Comparison of ENCODE assay signal across 17 cellular contexts in the genomic region with DNA sequence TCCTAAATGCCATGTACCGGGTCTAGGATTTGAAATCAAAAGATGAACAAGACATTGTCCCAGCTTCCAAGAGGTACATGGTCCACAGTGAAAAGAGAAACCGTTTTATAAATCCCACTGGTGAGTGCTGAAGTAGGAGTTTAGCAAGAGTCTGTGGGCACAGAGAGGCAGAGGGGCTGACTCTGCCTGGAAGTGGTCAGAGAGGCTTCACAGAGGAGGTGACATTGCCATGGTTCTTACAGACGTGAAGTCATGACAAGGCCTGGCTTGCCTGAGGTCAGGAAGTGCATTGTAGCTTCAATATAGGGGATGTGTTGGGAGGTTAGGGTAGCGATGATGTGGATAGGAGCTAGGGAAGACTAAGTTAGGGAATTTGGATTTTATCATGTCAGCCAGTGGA. TPM values are rescaled to one million over a fixed set of nuclear protein-coding genes. Genes with fewer than 3 reads are reported as not detected.
DNase-seq lines count a peak whose midpoint lies in the region; ATAC-seq and TF ChIP-seq lines count a peak whose summit lies in the region.
"Had no signal": no experiment of that assay in that cellular context is flagged by ENCODE, and none has a peak within 500 bp of the region (broad histone marks: within the 10 kb centered on the region; RNA-seq: fewer than 3 reads in every experiment).

No MANE protein-coding gene starts in this region.

- H3K9me3 ChIP-seq in psoas muscle = no peaks in the 10 kb centered on the region
- H3K9me3 ChIP-seq: SK-N-SH had no signal

- H3K27me3 ChIP-seq in psoas muscle (ENCODE audit: insufficient read depth in 3 of 3, low read length in 2 of 3) = no peaks in the 10 kb centered on the region

- H3K4me3 ChIP-seq in psoas muscle = no peak overlapping the region

- H3K36me3 Mint-ChIP-seq in central memory CD8-positive, alpha-beta T cell (ENCODE audit: insufficient read depth) = peaks cover 23% of the 10 kb centered on the region

- DNase-seq in SIG-M5 treated with dmso at 0.1 percent for 504 hours (lab: John Stamatoyannopoulos, UW; ENCODE audit: unreplicated experiment) = peak; percentile 49
- DNase-seq in SIG-M5 (lab: John Stamatoyannopoulos, UW) = no peak
- DNase-seq in MV-4-11 (lab: John Stamatoyannopoulos, UW) = peak; percentile 84
- DNase-seq in central memory CD8-positive, alpha-beta T cell (ENCODE audit: low spot score in 2 of 2) = no peak
- no peak for DNase-seq in psoas muscle
- DNase-seq in NCI-H2029 (lab: John Stamatoyannopoulos, UW) = no peak
- DNase-seq in NCI-H1092 treated with DMSO at 0.1 percent for 48 hours (lab: John Stamatoyannopoulos, UW) = no peak
- DNase-seq in stimulated activated CD4-positive, alpha-beta T cell treated with anti-CD3 and anti-CD28 coated beads, Interleukin-1b, Interleukin-23, amount 100 ng/mL, for 48 hours = no peak
- DNase-seq: 8988T; activated CD8-positive, alpha-beta memory T cell treated with anti-CD3 and anti-CD28 coated beads for 24 hours; DMS79; KG1; SK-N-SH had no signal

- WGBS in psoas muscle, 3 donors = 79 to 89% (median 80%) methylated on average over 4 of the region's 4 CpGs

- no peaks in the 10 kb centered on the region for H3K36me3 ChIP-seq in psoas muscle (ENCODE audit: insufficient read depth in 1 of 2, low read depth in 1 of 2)

- H3K9me3 Mint-ChIP-seq in central memory CD8-positive, alpha-beta T cell = no peaks in the 10 kb centered on the region
- H3K9me3 Mint-ChIP-seq: brain had no signal

- H3K4me1 Mint-ChIP-seq in central memory CD8-positive, alpha-beta T cell = peaks cover 90% of the 10 kb centered on the region

- peak overlapping the region; percentile 65 for H3K4me3 Mint-ChIP-seq in central memory CD8-positive, alpha-beta T cell
- H3K4me3 Mint-ChIP-seq: brain had no signal

- H3K27ac ChIP-seq in psoas muscle = peak overlapping the region; percentile 75
- H3K27ac ChIP-seq: epithelial cell of prostate had no signal

- intact Hi-C loops in psoas muscle (cut with DNase I) = no loop called here

- peak; percentile 52 for ATAC-seq in central memory CD8-positive, alpha-beta T cell (replicated peaks; ENCODE audit: extremely low read depth, poor library complexity, severe bottlenecking)
- ATAC-seq in psoas muscle = peak in 1 of 4 donors; percentile 18
- ATAC-seq: HCT116 had no signal

- no peaks in the 10 kb centered on the region for H3K27me3 Mint-ChIP-seq in central memory CD8-positive, alpha-beta T cell
- H3K27me3 Mint-ChIP-seq: brain had no signal

- peak overlapping the region; percentile 84 for H3K27ac Mint-ChIP-seq in central memory CD8-positive, alpha-beta T cell (ENCODE audit: low read depth)

- TF ChIP-seq CTCF in psoas muscle (IDR thresholded peaks at IDR 0.05) = no peak

- H3K4me1 ChIP-seq in psoas muscle = peaks cover 88% of the 10 kb centered on the region

RNA-seq across cellular contexts. Expression of a gene that starts 28.4 kb away (rescaled TPM):
- 100 to 1,000 TPM in 3 of 4 donors, 10 to 100 TPM in 1; 89.4 to 198 (median 167) TPM for total RNA-seq in psoas muscle
- 100 to 1,000 TPM; 108 to 191 (median 112) TPM for polyA plus RNA-seq in psoas muscle

RNA-seq across cellular contexts. Expression of a gene that starts 57.5 kb away (rescaled TPM):
- total RNA-seq in psoas muscle = not detected
- not detected for polyA plus RNA-seq in psoas muscle
- total RNA-seq: myocyte had no signal
- polyA plus RNA-seq: SK-N-SH had no signal

RNA-seq across cellular contexts. Expression of a gene that starts 59.2 kb away (rescaled TPM):
- total RNA-seq in psoas muscle = under 1 TPM in 3 of 4 donors, not detected in 1; 0.32 to 0.44 (median 0.44) TPM
- polyA plus RNA-seq in psoas muscle = under 1 TPM; 0.20 to 0.82 (median 0.22) TPM
- total RNA-seq: myocyte had no signal
- polyA plus RNA-seq: SK-N-SH had no signal

Comparison
In these comparisons a context has a peak if more than half of its experiments do, and no peak if none do; other contexts are left out.
1. DNase-seq: peak in SIG-M5 treated with dmso at 0.1 percent for 504 hours (single experiment) and MV-4-11 (single experiment); none in SIG-M5 (single experiment), central memory CD8-positive, alpha-beta T cell (0 of 2), psoas muscle (0 of 2), NCI-H2029 (single experiment), NCI-H1092 treated with DMSO at 0.1 percent for 48 hours (single experiment) and stimulated activated CD4-positive, alpha-beta T cell treated with anti-CD3 and anti-CD28 coated beads, Interleukin-1b, Interleukin-23, amount 100 ng/mL, for 48 hours (single experiment).